Comparison of ENCODE assay signal across 1 cellular context in genomic region chr5:87412417-87413115, GRCh38.
A peak's percentile ranks its signal among the peaks of the same experiment; 100 is the strongest.
TF ChIP-seq lines count a peak whose summit lies in the region.

Gene CCNH, minus strand, starts transcription at chr5:87412930. Its CDS starts 136 bp downstream, at chr5:87412794.

TF ChIP-seq in WTC11, 78 proteins besides CTCF, POLR2A, EP300 and RAD21 (continued from another document):
- 0 out of 2 replicates have a peak, but pooled peaks have one; percentile 40 for TF ChIP-seq USF1 (CRISPR knock-in tag; IDR thresholded peaks at IDR 0.05)
- TF ChIP-seq AR (CRISPR knock-in tag; IDR thresholded peaks at IDR 0.05): no peak
- no peak for TF ChIP-seq ZSCAN18 (CRISPR knock-in tag; IDR thresholded peaks at IDR 0.05)
- TF ChIP-seq IRF1 (CRISPR knock-in tag; IDR thresholded peaks at IDR 0.05): no peak
- TF ChIP-seq SMAD4 (CRISPR knock-in tag; IDR thresholded peaks at IDR 0.05): no peak
- TF ChIP-seq ZNF281 (CRISPR knock-in tag; IDR thresholded peaks at IDR 0.05): 0 out of 2 replicates have a peak, but pooled peaks have one; percentile 47
- peak; percentile 72; the same call in 1 of the 2 replicates for TF ChIP-seq TEAD1 (CRISPR knock-in tag; IDR thresholded peaks at IDR 0.05)
- no peak for TF ChIP-seq E2F5 (CRISPR knock-in tag; IDR thresholded peaks at IDR 0.05)
- no peak for TF ChIP-seq PRRX2 (CRISPR knock-in tag; IDR thresholded peaks at IDR 0.05)
- no peak for TF ChIP-seq JUN (CRISPR knock-in tag; IDR thresholded peaks at IDR 0.05)
- peak; percentile 93 for TF ChIP-seq FOXK1 (CRISPR knock-in tag; IDR thresholded peaks at IDR 0.05)
- TF ChIP-seq SMAD3 (CRISPR knock-in tag; IDR thresholded peaks at IDR 0.05; ENCODE audit: borderline replicate concordance): peak; percentile 75; the same call in 1 of the 2 replicates
- peak; percentile 46; the same call in 1 of the 2 replicates for TF ChIP-seq HMGXB4 (CRISPR knock-in tag; IDR thresholded peaks at IDR 0.05)
- TF ChIP-seq FOXJ3 (CRISPR knock-in tag; IDR thresholded peaks at IDR 0.05; ENCODE audit: borderline replicate concordance): no peak
- no peak for TF ChIP-seq FOXP1 (CRISPR knock-in tag; IDR thresholded peaks at IDR 0.05; ENCODE audit: borderline replicate concordance)
- TF ChIP-seq ATF3 (CRISPR knock-in tag; conservative IDR thresholded peaks at IDR 0.05): no peak
- no peak for TF ChIP-seq SOX15 (CRISPR knock-in tag; IDR thresholded peaks at IDR 0.05)
- no peak for TF ChIP-seq ATF6 (CRISPR knock-in tag; IDR thresholded peaks at IDR 0.05)
- no peak for TF ChIP-seq NR1H2 (CRISPR knock-in tag; IDR thresholded peaks at IDR 0.05)
- no peak for TF ChIP-seq IRF2 (CRISPR knock-in tag; IDR thresholded peaks at IDR 0.05; ENCODE audit: borderline replicate concordance, low read depth)
- TF ChIP-seq RELA (CRISPR knock-in tag; IDR thresholded peaks at IDR 0.05; ENCODE audit: borderline replicate concordance): no peak
- 0 out of 2 replicates have a peak, but pooled peaks have one; percentile 29 for TF ChIP-seq CREB1 (CRISPR knock-in tag; IDR thresholded peaks at IDR 0.05)
- TF ChIP-seq E2F4 (CRISPR knock-in tag; IDR thresholded peaks at IDR 0.05; ENCODE audit: borderline replicate concordance, low read depth): no peak
- no peak for TF ChIP-seq ATF2 (CRISPR knock-in tag; IDR thresholded peaks at IDR 0.05; ENCODE audit: borderline replicate concordance, low read depth)
- no peak for TF ChIP-seq ATF1 (CRISPR knock-in tag; IDR thresholded peaks at IDR 0.05)
- TF ChIP-seq ZNF512 (CRISPR knock-in tag; IDR thresholded peaks at IDR 0.05; ENCODE audit: borderline replicate concordance): no peak
- TF ChIP-seq ZNF138 (CRISPR knock-in tag; conservative IDR thresholded peaks at IDR 0.05): no peak
